24 cellular contexts compared by ENCODE assay signal in the genomic region with DNA sequence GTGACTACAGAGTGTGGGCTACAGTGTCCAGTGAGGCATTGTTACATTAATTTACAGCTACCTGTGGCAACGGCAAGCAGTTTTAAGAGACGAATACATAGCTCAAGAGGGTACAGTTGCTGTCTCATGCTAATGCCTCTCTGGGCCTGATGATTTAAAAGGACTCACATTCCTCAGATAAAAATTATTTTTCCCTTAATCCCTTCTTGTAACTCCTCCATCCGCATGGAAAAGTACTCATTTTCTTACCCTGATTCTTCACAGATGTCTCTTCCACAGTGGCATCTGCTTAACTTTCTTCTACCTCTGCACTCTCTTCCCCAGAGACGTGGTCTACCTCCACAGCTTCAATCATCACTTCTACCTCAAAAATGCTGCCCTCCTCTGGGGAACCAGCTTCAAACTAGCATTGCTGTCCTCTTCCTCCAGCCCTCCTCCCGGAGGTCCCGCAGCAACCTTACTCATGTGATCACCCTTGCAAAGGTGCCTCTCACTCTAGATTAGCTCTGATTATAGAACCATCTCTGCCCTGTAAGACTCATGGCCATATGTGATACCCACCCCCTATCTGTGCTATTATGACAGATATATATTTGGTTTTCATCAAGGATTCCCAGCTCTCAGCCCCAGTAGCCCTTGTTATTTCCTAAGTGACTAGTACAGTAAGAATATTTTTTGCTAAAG. TPM values are rescaled to one million over a fixed set of nuclear protein-coding genes. Genes with fewer than 3 reads are reported as not detected.
A peak's percentile ranks its signal among the peaks of the same experiment; 100 is the strongest.
DNase-seq lines count a peak whose midpoint lies in the region; ATAC-seq and TF ChIP-seq lines count a peak whose summit lies in the region.
"Had no signal": no experiment of that assay in that cellular context is flagged by ENCODE, and none has a peak within 500 bp of the region (broad histone marks: within the 10 kb centered on the region; RNA-seq: fewer than 3 reads in every experiment).

No MANE protein-coding gene starts in this region.

- peak overlapping the region; percentile 22 for H2AFZ ChIP-seq in OCI-LY3 (ENCODE audit: low read depth, low read length)

- H3K4me1 Mint-ChIP-seq in stimulated activated naive CD8-positive, alpha-beta T cell treated with anti-CD3 and anti-CD28 coated beads, Interleukin-15, amount 100 ng/mL, for 72 hours: no peaks in the 10 kb centered on the region
- no peaks in the 10 kb centered on the region for H3K4me1 Mint-ChIP-seq in activated naive CD8-positive, alpha-beta T cell treated with anti-CD3 and anti-CD28 coated beads for 36 hours

- no peak overlapping the region for H3K9ac ChIP-seq in OCI-LY3 (ENCODE audit: low read length)

- no peaks in the 10 kb centered on the region for H4K20me1 ChIP-seq in OCI-LY3 (ENCODE audit: insufficient read depth, low read length)

- no peaks in the 10 kb centered on the region for H3K9me3 ChIP-seq in OCI-LY3 (ENCODE audit: insufficient read depth, low read length)
- H3K9me3 ChIP-seq: neutrophil had no signal

- no peaks in the 10 kb centered on the region for H3K79me2 ChIP-seq in OCI-LY3 (ENCODE audit: low read length)

- H3K4me3 Mint-ChIP-seq in stimulated activated naive CD8-positive, alpha-beta T cell treated with anti-CD3 and anti-CD28 coated beads, Interleukin-15, amount 100 ng/mL, for 72 hours: no peak overlapping the region
- H3K4me3 Mint-ChIP-seq in activated naive CD8-positive, alpha-beta T cell treated with anti-CD3 and anti-CD28 coated beads for 36 hours: no peak overlapping the region
- H3K4me3 Mint-ChIP-seq: activated T-cell treated with anti-CD3 and anti-CD28 coated beads, Interleukin-2, amount 50 U/mL, for 24 hours had no signal

- peak overlapping the region; percentile 31 for H3K4me2 ChIP-seq in OCI-LY3 (ENCODE audit: low read length)

- no peaks in the 10 kb centered on the region for H3K36me3 ChIP-seq in OCI-LY3 (replicated peaks; ENCODE audit: low read depth, low read length)
- H3K36me3 ChIP-seq: heart right ventricle, neutrophil, tibial nerve had no signal

- H3K27me3 Mint-ChIP-seq in stimulated activated naive CD8-positive, alpha-beta T cell treated with anti-CD3 and anti-CD28 coated beads, Interleukin-15, amount 100 ng/mL, for 72 hours: peaks cover 27% of the 10 kb centered on the region
- H3K27me3 Mint-ChIP-seq in activated naive CD8-positive, alpha-beta T cell treated with anti-CD3 and anti-CD28 coated beads for 36 hours: peaks cover 22% of the 10 kb centered on the region

- H3K4me3 ChIP-seq in OCI-LY3 (ENCODE audit: low read length) (no peak overlapping the region), fibroblast of villous mesenchyme (ENCODE audit: low read depth, low read length) (no peak overlapping the region)
- H3K4me3 ChIP-seq: heart right ventricle, tibial nerve had no signal

- peak; percentile 50 for ATAC-seq in stimulated activated naive CD8-positive, alpha-beta T cell treated with anti-CD3 and anti-CD28 coated beads, Interleukin-15, amount 100 ng/mL, for 72 hours
- no peak for ATAC-seq in stimulated activated naive CD8-positive, alpha-beta T cell treated with anti-CD3 and anti-CD28 coated beads, Interleukin-15, Interleukin-2, amounts not matched to agents 100 U/mL and 50 U/mL, for 24 hours
- ATAC-seq in SK-N-SH treated with all-trans-retinoic acid at 6 μM for 48 hours: no peak
- ATAC-seq in activated CD4-positive, CD25-positive, alpha-beta regulatory T cell treated with anti-CD3 and anti-CD28 coated beads, Interleukin-2, amount 50 U/mL, for 24 hours: no peak
- ATAC-seq: HCT116, heart right ventricle had no signal

- no peaks in the 10 kb centered on the region for H3K27me3 ChIP-seq in OCI-LY3 (ENCODE audit: low read depth, low read length)
- H3K27me3 ChIP-seq: neutrophil had no signal

- H3K9me3 Mint-ChIP-seq in stimulated activated naive CD8-positive, alpha-beta T cell treated with anti-CD3 and anti-CD28 coated beads, Interleukin-15, amount 100 ng/mL, for 72 hours: no peaks in the 10 kb centered on the region
- H3K9me3 Mint-ChIP-seq in activated naive CD8-positive, alpha-beta T cell treated with anti-CD3 and anti-CD28 coated beads for 36 hours: no peaks in the 10 kb centered on the region
- H3K9me3 Mint-ChIP-seq: activated T-cell treated with anti-CD3 and anti-CD28 coated beads, Interleukin-2, amount 50 U/mL, for 24 hours had no signal

- DNase-seq in stimulated activated naive CD8-positive, alpha-beta T cell treated with anti-CD3 and anti-CD28 coated beads, Interleukin-15, amount 100 ng/mL, for 72 hours: no peak
- DNase-seq in stimulated activated naive CD8-positive, alpha-beta T cell treated with anti-CD3 and anti-CD28 coated beads, Interleukin-15, Interleukin-2, amounts not matched to agents 100 U/mL and 50 U/mL, for 24 hours: no peak
- DNase-seq in fibroblast of villous mesenchyme (ENCODE audit: low read depth): peak; percentile 73
- no peak for DNase-seq in activated naive CD8-positive, alpha-beta T cell treated with anti-CD3 and anti-CD28 coated beads for 36 hours
- DNase-seq in activated CD4-positive, alpha-beta T cell treated with anti-CD3 and anti-CD28 coated beads, Interleukin-2, amount 50 U/mL, for 4 hours: no peak
- DNase-seq: activated CD4-positive, CD25-positive, alpha-beta regulatory T cell; activated naive CD4-positive, alpha-beta T cell; activated T-cell treated with anti-CD3 and anti-CD28 coated beads, Interleukin-2, amount 50 U/mL, for 24 hours; amniotic stem cell; EL; heart right ventricle; KBM-7; NCI-H146; NCI-H526; retina; stimulated activated CD4-positive, alpha-beta T cell treated with anti-CD3 and anti-CD28 coated beads, Interleukin-4, amount 100 ng/mL, for 24 hours; stimulated activated naive CD4-positive, alpha-beta T cell treated with Interleukin-2 at 50 U/mL for 16 hours had no signal

- H3K36me3 Mint-ChIP-seq in activated naive CD8-positive, alpha-beta T cell treated with anti-CD3 and anti-CD28 coated beads for 36 hours: no peaks in the 10 kb centered on the region

- peak overlapping the region; percentile 13 to 79 for H3K27ac Mint-ChIP-seq in stimulated activated naive CD8-positive, alpha-beta T cell treated with anti-CD3 and anti-CD28 coated beads, Interleukin-15, amount 100 ng/mL, for 72 hours
- H3K27ac Mint-ChIP-seq in activated naive CD8-positive, alpha-beta T cell treated with anti-CD3 and anti-CD28 coated beads for 36 hours: no peak overlapping the region
- H3K27ac Mint-ChIP-seq: activated T-cell treated with anti-CD3 and anti-CD28 coated beads, Interleukin-2, amount 50 U/mL, for 24 hours had no signal

- H3K27ac ChIP-seq in OCI-LY3 (ENCODE audit: low read length): no peak overlapping the region
- H3K27ac ChIP-seq: C4-2B, heart right ventricle, neutrophil, tibial nerve had no signal

- TF ChIP-seq CTCF in OCI-LY3 (IDR thresholded peaks at IDR 0.05; ENCODE audit: low read depth, low read length) (peak; percentile 30; the same call in 1 of the 2 replicates), fibroblast of villous mesenchyme (IDR thresholded peaks at IDR 0.05; ENCODE audit: insufficient read depth, low read depth, low read length) (no peak)

- peaks cover 35% of the 10 kb centered on the region for H3K4me1 ChIP-seq in OCI-LY3 (ENCODE audit: low read length)
- H3K4me1 ChIP-seq: tibial nerve had no signal

TF ChIP-seq in SK-N-SH treated with all-trans-retinoic acid at 6 μM for 48 hours, 23 proteins besides CTCF, POLR2A, EP300 and RAD21 (continues in another document):
- TF ChIP-seq GLIS3 (CRISPR knock-in tag; IDR thresholded peaks at IDR 0.05): no peak
- TF ChIP-seq TOX (CRISPR knock-in tag; IDR thresholded peaks at IDR 0.05; ENCODE audit: borderline replicate concordance): no peak
- TF ChIP-seq, protein P1, sequence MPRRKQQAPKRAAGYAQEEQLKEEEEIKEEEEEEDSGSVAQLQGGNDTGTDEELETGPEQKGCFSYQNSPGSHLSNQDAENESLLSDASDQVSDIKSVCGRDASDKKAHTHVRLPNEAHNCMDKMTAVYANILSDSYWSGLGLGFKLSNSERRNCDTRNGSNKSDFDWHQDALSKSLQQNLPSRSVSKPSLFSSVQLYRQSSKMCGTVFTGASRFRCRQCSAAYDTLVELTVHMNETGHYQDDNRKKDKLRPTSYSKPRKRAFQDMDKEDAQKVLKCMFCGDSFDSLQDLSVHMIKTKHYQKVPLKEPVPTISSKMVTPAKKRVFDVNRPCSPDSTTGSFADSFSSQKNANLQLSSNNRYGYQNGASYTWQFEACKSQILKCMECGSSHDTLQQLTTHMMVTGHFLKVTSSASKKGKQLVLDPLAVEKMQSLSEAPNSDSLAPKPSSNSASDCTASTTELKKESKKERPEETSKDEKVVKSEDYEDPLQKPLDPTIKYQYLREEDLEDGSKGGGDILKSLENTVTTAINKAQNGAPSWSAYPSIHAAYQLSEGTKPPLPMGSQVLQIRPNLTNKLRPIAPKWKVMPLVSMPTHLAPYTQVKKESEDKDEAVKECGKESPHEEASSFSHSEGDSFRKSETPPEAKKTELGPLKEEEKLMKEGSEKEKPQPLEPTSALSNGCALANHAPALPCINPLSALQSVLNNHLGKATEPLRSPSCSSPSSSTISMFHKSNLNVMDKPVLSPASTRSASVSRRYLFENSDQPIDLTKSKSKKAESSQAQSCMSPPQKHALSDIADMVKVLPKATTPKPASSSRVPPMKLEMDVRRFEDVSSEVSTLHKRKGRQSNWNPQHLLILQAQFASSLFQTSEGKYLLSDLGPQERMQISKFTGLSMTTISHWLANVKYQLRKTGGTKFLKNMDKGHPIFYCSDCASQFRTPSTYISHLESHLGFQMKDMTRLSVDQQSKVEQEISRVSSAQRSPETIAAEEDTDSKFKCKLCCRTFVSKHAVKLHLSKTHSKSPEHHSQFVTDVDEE (CRISPR knock-in tag; IDR thresholded peaks at IDR 0.05): no peak
- no peak for TF ChIP-seq ISL1 (CRISPR knock-in tag; IDR thresholded peaks at IDR 0.05)
- TF ChIP-seq, protein P2, sequence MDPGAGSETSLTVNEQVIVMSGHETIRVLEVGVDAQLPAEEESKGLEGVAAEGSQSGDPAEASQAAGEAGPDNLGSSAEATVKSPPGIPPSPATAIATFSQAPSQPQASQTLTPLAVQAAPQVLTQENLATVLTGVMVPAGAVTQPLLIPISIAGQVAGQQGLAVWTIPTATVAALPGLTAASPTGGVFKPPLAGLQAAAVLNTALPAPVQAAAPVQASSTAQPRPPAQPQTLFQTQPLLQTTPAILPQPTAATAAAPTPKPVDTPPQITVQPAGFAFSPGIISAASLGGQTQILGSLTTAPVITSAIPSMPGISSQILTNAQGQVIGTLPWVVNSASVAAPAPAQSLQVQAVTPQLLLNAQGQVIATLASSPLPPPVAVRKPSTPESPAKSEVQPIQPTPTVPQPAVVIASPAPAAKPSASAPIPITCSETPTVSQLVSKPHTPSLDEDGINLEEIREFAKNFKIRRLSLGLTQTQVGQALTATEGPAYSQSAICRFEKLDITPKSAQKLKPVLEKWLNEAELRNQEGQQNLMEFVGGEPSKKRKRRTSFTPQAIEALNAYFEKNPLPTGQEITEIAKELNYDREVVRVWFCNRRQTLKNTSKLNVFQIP (CRISPR knock-in tag; IDR thresholded peaks at IDR 0.05; ENCODE audit: borderline replicate concordance, low read depth): no peak
- TF ChIP-seq TCF4 (CRISPR knock-in tag; IDR thresholded peaks at IDR 0.05; ENCODE audit: borderline replicate concordance): no peak
- TF ChIP-seq ZFP3 (CRISPR knock-in tag; IDR thresholded peaks at IDR 0.05): no peak
- TF ChIP-seq ZNF565 (CRISPR knock-in tag; conservative IDR thresholded peaks at IDR 0.05; ENCODE audit: low read depth): no peak

RNA-seq across cellular contexts. Expression of gene ABHD17C, which starts 21.4 kb away (rescaled TPM):
- total RNA-seq in fibroblast of villous mesenchyme: 10.0 and 12.1 TPM in 2 replicates
- total RNA-seq in activated naive CD8-positive, alpha-beta T cell treated with anti-CD3 and anti-CD28 coated beads for 36 hours: 1 to 10 TPM; 6.0 to 6.9 TPM
